ENCODE assay signal across 20 cellular contexts in genomic region chr6:63859520-63859919, GRCh38.
DNase-seq lines count a peak whose midpoint lies in the region; ATAC-seq and TF ChIP-seq lines count a peak whose summit lies in the region.
"Had no signal": no experiment of that assay in that cellular context is flagged by ENCODE, and none has a peak within 500 bp of the region (broad histone marks: within the 10 kb centered on the region; RNA-seq: fewer than 3 reads in every experiment).

No MANE protein-coding gene starts in this region.

- peak; percentile 59 for ATAC-seq in Right ventricle myocardium superior (ENCODE audit: poor library complexity)
- no peak for ATAC-seq in left cardiac atrium
- no peak for ATAC-seq in HG03045 (IDR thresholded peaks at IDR 0.05; ENCODE audit: unreplicated experiment)
- no peak for ATAC-seq in GM18520 (IDR thresholded peaks at IDR 0.05; ENCODE audit: unreplicated experiment)
- ATAC-seq: GM23338 had no signal

- intact Hi-C loops in Right ventricle myocardium superior (cut with DNase I) (no loop called here), left cardiac atrium (cut with DNase I) (no loop called here)

- DNase-seq in Right ventricle myocardium superior = no peak
- DNase-seq in left cardiac atrium = no peak
- peak; percentile 15 for DNase-seq in LHCN-M2 (ENCODE audit: low read depth)
- peak; percentile 20 for DNase-seq in choroid plexus epithelial cell (ENCODE audit: low read depth)
- DNase-seq in SW 1271 (lab: John Stamatoyannopoulos, UW) = no peak
- DNase-seq: CD8-positive, alpha-beta memory T cell; DND-41; HCEC 1CT; Karpas-422; MG63; NCI-H1105 treated with DMSO at 0.1 percent for 48 hours; NCI-H1694; NCI-H2081 treated with DMSO at 0.1 percent for 48 hours; NCI-H446 treated with DMSO at 0.1 percent for 48 hours; NCI-H69; PC-9 had no signal

- no peak overlapping the region for H3K4me3 ChIP-seq in choroid plexus epithelial cell (ENCODE audit: low read depth, low read length)
- H3K4me3 ChIP-seq: BLaER1, GM23338, MG63, PC-9 had no signal

- no peak for TF ChIP-seq CTCF in choroid plexus epithelial cell (conservative IDR thresholded peaks at IDR 0.05; ENCODE audit: low read depth, low read length)

Comparison
In these comparisons a context has a peak if more than half of its experiments do, and no peak if none do; other contexts are left out.
1. DNase-seq: peak in LHCN-M2 (single experiment) and choroid plexus epithelial cell (single experiment); none in Right ventricle myocardium superior (single experiment), left cardiac atrium (single experiment) and SW 1271 (0 of 2).